In genomic region chr1:112704511-112704907, GRCh38 we compare ENCODE assay signal across 8 cellular contexts. TPM values are rescaled to one million over a fixed set of nuclear protein-coding genes. Genes with fewer than 3 reads are reported as not detected.
DNase-seq lines count a peak whose midpoint lies in the region; ATAC-seq and TF ChIP-seq lines count a peak whose summit lies in the region.

No MANE protein-coding gene starts in this region.

- 27 to 41% methylated on average over 5 of the region's 5 CpGs for WGBS in body of pancreas, 2 donors
- WGBS in mesodermal cell (ENCODE audit: insufficient coverage in 2 of 2), 2 experiments: 39 to 45% methylated on average over 5 of the region's 5 CpGs

- H3K36me3 ChIP-seq in body of pancreas (replicated peaks in 1 of 2; ENCODE audit: insufficient read depth in 1 of 2, low read depth in 2 of 2) (no peaks in the 10 kb centered on the region), mesodermal cell (ENCODE audit: control insufficient read depth, insufficient read depth, low read length) (peaks cover 41% of the 10 kb centered on the region), upper lobe of right lung (peaks cover 22% of the 10 kb centered on the region)

- no peak for TF ChIP-seq POLR2A in body of pancreas (IDR thresholded peaks at IDR 0.05)

- ATAC-seq in HG03095 (IDR thresholded peaks at IDR 0.05; ENCODE audit: unreplicated experiment) (peak; percentile 1), body of pancreas (no peak), upper lobe of right lung (no peak), GM18909 (IDR thresholded peaks at IDR 0.05; ENCODE audit: poor library complexity, unreplicated experiment) (no peak), GM21619 (IDR thresholded peaks at IDR 0.05; ENCODE audit: unreplicated experiment) (no peak)

- H3K4me1 ChIP-seq in body of pancreas: peaks cover 64% of the 10 kb centered on the region
- peaks cover 59% of the 10 kb centered on the region for H3K4me1 ChIP-seq in mesodermal cell (ENCODE audit: control insufficient read depth, insufficient read depth, low read length, poor library complexity, severe bottlenecking)
- H3K4me1 ChIP-seq in upper lobe of right lung: peaks cover 68% of the 10 kb centered on the region

- DNase-seq in body of pancreas (no peak), upper lobe of right lung (no peak), GM20000 (ENCODE audit: low spot score) (no peak)

- TF ChIP-seq CTCF in 22Rv1 (IDR thresholded peaks at IDR 0.05) (no peak), body of pancreas (IDR thresholded peaks at IDR 0.05) (no peak), upper lobe of right lung (IDR thresholded peaks at IDR 0.05) (no peak), GM20000 (IDR thresholded peaks at IDR 0.05; ENCODE audit: extremely low read depth, missing control alignments) (no peak)

- H3K4me3 ChIP-seq in body of pancreas: no peak overlapping the region
- H3K4me3 ChIP-seq in mesodermal cell (ENCODE audit: extremely low read depth, insufficient read depth, low read length, poor library complexity, severe bottlenecking): peak overlapping the region; percentile 28
- peak overlapping the region; percentile 97 for H3K4me3 ChIP-seq in upper lobe of right lung

- intact Hi-C loops in body of pancreas (cut with DNase I) (no loop called here), upper lobe of right lung (cut with DNase I) (loop anchor here (10.0 kb wide), 1 partner anchor 80 kb away; no protein-coding TSS in a partner anchor)

- H3K27ac ChIP-seq in 22Rv1 (peak overlapping the region; percentile 97), body of pancreas (peak overlapping the region; percentile 89 to 95 (median 90)), mesodermal cell (ENCODE audit: low read depth, low read length, severe bottlenecking) (peak overlapping the region; percentile 89), upper lobe of right lung (peak overlapping the region; percentile 75)

- H3K27me3 ChIP-seq in body of pancreas (no peaks in the 10 kb centered on the region), upper lobe of right lung (no peaks in the 10 kb centered on the region)

- H3K9me3 ChIP-seq in body of pancreas: no peaks in the 10 kb centered on the region
- no peaks in the 10 kb centered on the region for H3K9me3 ChIP-seq in mesodermal cell (ENCODE audit: control insufficient read depth, low read length)
- no peaks in the 10 kb centered on the region for H3K9me3 ChIP-seq in upper lobe of right lung

RNA-seq across cellular contexts. Expression of gene RHOC, which starts 2.4 kb away (rescaled TPM):
- total RNA-seq in body of pancreas (100 to 1,000 TPM in 1 of 2 donors, 10 to 100 TPM in 1; 75.5 to 136 TPM), upper lobe of right lung (150 TPM)
- 367 TPM for polyA plus RNA-seq in mesodermal cell (2013, experiment 1 of 2)
- polyA plus RNA-seq in mesodermal cell (2013, experiment 2 of 2): 306 TPM

RNA-seq across cellular contexts. Expression of gene PPM1J, which starts 10.6 kb away (rescaled TPM):
- total RNA-seq in body of pancreas (1 to 10 TPM in 1 of 2 donors, under 1 TPM in 1; 0.66 to 2.3 TPM), upper lobe of right lung (0.32 TPM)
- 4.6 TPM for polyA plus RNA-seq in mesodermal cell (2013, experiment 1 of 2)
- 4.2 TPM for polyA plus RNA-seq in mesodermal cell (2013, experiment 2 of 2)

RNA-seq across cellular contexts. Expression of gene MOV10, which starts 30.1 kb away (rescaled TPM):
- total RNA-seq in body of pancreas: 10 to 100 TPM; 26.2 to 29.3 TPM
- 48.3 TPM for polyA plus RNA-seq in mesodermal cell (2013, experiment 1 of 2)
- 41.3 TPM for polyA plus RNA-seq in mesodermal cell (2013, experiment 2 of 2)
- total RNA-seq in upper lobe of right lung: 62.8 TPM

Comparison
In these comparisons a context has a peak if more than half of its experiments do, and no peak if none do; other contexts are left out.
1. H3K4me3 ChIP-seq: peak in mesodermal cell (single experiment) and upper lobe of right lung (single experiment); none in body of pancreas (0 of 2).
2. Peak in every context shown above with its lines, with median percentiles within 50 percentile points of each other: H3K27ac ChIP-seq.